ENCODE assay signal across 27 cellular contexts in genomic region chr7:140201393-140201792, GRCh38.
"Had no signal": no experiment of that assay in that cellular context is flagged by ENCODE, and none has a peak within 500 bp of the region (broad histone marks: within the 10 kb centered on the region; RNA-seq: fewer than 3 reads in every experiment).

No MANE protein-coding gene starts in this region.

- FAIRE-seq: astrocyte, urothelium cell line had no signal

- H3K9me3 ChIP-seq: gastrocnemius medialis, thoracic aorta had no signal

- H3K36me3 ChIP-seq: brain microvascular endothelial cell, gastrocnemius medialis, left ventricle myocardium inferior, thoracic aorta had no signal

- H3K27ac Mint-ChIP-seq: activated naive CD4-positive, alpha-beta T cell treated with anti-CD3 and anti-CD28 coated beads, Interleukin-2, amount 10 ng/mL, durations not matched to agents 7 days and 5 days; stimulated activated naive CD8-positive, alpha-beta T cell treated with anti-CD3 and anti-CD28 coated beads, Interleukin-15, Interleukin-2, amounts not matched to agents 100 ng/mL and 50 ng/mL, for 24 hours had no signal

- H3K27me3 ChIP-seq: brain microvascular endothelial cell, dorsolateral prefrontal cortex, gastrocnemius medialis had no signal

- H3K9me3 Mint-ChIP-seq: natural killer cell treated with Interleukin-12 subunit alpha and Interleukin-12 subunit beta and Interleukin-15 and Interleukin-18, amount 100 ng/mL, for 72 hours had no signal

- H3K4me3 Mint-ChIP-seq: activated naive CD4-positive, alpha-beta T cell treated with anti-CD3 and anti-CD28 coated beads, Interleukin-2, amount 10 ng/mL, durations not matched to agents 7 days and 5 days; natural killer cell treated with Interleukin-12 subunit alpha and Interleukin-12 subunit beta and Interleukin-15 and Interleukin-18, amount 100 ng/mL, for 72 hours; stimulated activated naive CD8-positive, alpha-beta T cell treated with anti-CD3 and anti-CD28 coated beads, Interleukin-15, Interleukin-2, amounts not matched to agents 100 ng/mL and 50 ng/mL, for 24 hours had no signal

- DNase-seq: activated CD4-positive, alpha-beta T cell treated with anti-CD3 and anti-CD28 coated beads for 4 hours; activated CD4-positive, alpha-beta T cell treated with anti-CD3 and anti-CD28 coated beads, Interleukin-2, amount 50 U/mL, for 48 hours; activated CD8-positive, alpha-beta memory T cell treated with anti-CD3 and anti-CD28 coated beads for 24 hours; activated effector memory CD4-positive, alpha-beta T cell treated with anti-CD3 and anti-CD28 coated beads, Interleukin-2, amount 50 U/mL, for 16 hours; activated naive CD4-positive, alpha-beta T cell treated with anti-CD3 and anti-CD28 coated beads, Interleukin-2, amount 10 ng/mL, durations not matched to agents 7 days and 5 days; amniotic stem cell; brain microvascular endothelial cell; dorsolateral prefrontal cortex; effector memory CD4-positive, alpha-beta T cell; erythroblast; gastrocnemius medialis; glutamatergic neuron; islet precursor cell; left ventricle myocardium inferior; mucosa of descending colon; stimulated activated CD4-positive, alpha-beta T cell treated with anti-CD3 and anti-CD28 coated beads, Interleukin-12 subunit alpha, Interleukin-12 subunit beta, amount 100 ng/mL, for 4 hours; stimulated activated CD4-positive, alpha-beta T cell treated with anti-CD3 and anti-CD28 coated beads, Interleukin-4, amount 100 ng/mL, for 1 hour; trophoblast cell had no signal

- H3K27ac ChIP-seq: brain microvascular endothelial cell, coronary artery, dorsolateral prefrontal cortex, gastrocnemius medialis, left ventricle myocardium inferior had no signal

- ATAC-seq: gastrocnemius medialis; mucosa of descending colon; natural killer cell treated with Interleukin-12 subunit alpha and Interleukin-12 subunit beta and Interleukin-15 and Interleukin-18, amount 100 ng/mL, for 72 hours; sciatic nerve had no signal

- H3K4me3 ChIP-seq: coronary artery, dorsolateral prefrontal cortex, gastrocnemius medialis, left ventricle myocardium inferior, lung, mucosa of descending colon, skin epidermis, thoracic aorta had no signal

- H3K4me1 ChIP-seq: gastrocnemius medialis, left ventricle myocardium inferior had no signal
